ENCODE assay signal across 1 cellular context in genomic region chr1:227707807-227708206, GRCh38.
TF ChIP-seq lines count a peak whose summit lies in the region.

No MANE protein-coding gene starts in this region.

TF ChIP-seq in IMR-90, 13 proteins besides CTCF, POLR2A, EP300 and RAD21:
- no peak for TF ChIP-seq ELK1 (IDR thresholded peaks at IDR 0.05; ENCODE audit: borderline replicate concordance, low read depth, low read length)
- TF ChIP-seq BHLHE40 (IDR thresholded peaks at IDR 0.05; ENCODE audit: low read depth, low read length), result no peak
- no peak for TF ChIP-seq NFE2L2 (IDR thresholded peaks at IDR 0.05; ENCODE audit: low read depth, low read length)
- no peak for TF ChIP-seq MAZ (IDR thresholded peaks at IDR 0.05; ENCODE audit: borderline replicate concordance, low read depth, low read length)
- no peak for TF ChIP-seq USF2 (IDR thresholded peaks at IDR 0.05; ENCODE audit: low read depth, low read length)
- TF ChIP-seq CEBPB (IDR thresholded peaks at IDR 0.05; ENCODE audit: low read depth, low read length), result no peak
- no peak for TF ChIP-seq RCOR1 (IDR thresholded peaks at IDR 0.05; ENCODE audit: insufficient replicate concordance, low read length)
- TF ChIP-seq MXI1 (IDR thresholded peaks at IDR 0.05; ENCODE audit: borderline replicate concordance, low read depth, low read length), result no peak
- no peak for TF ChIP-seq FOS (IDR thresholded peaks at IDR 0.05; ENCODE audit: low read depth, low read length)
- no peak for TF ChIP-seq SMC3 (IDR thresholded peaks at IDR 0.05; ENCODE audit: low read depth, low read length)
- TF ChIP-seq RFX5 (IDR thresholded peaks at IDR 0.05; ENCODE audit: low read depth, low read length), result no peak
TF ChIP-seq in IMR-90: peak in this region for 0.
